In the genomic region with DNA sequence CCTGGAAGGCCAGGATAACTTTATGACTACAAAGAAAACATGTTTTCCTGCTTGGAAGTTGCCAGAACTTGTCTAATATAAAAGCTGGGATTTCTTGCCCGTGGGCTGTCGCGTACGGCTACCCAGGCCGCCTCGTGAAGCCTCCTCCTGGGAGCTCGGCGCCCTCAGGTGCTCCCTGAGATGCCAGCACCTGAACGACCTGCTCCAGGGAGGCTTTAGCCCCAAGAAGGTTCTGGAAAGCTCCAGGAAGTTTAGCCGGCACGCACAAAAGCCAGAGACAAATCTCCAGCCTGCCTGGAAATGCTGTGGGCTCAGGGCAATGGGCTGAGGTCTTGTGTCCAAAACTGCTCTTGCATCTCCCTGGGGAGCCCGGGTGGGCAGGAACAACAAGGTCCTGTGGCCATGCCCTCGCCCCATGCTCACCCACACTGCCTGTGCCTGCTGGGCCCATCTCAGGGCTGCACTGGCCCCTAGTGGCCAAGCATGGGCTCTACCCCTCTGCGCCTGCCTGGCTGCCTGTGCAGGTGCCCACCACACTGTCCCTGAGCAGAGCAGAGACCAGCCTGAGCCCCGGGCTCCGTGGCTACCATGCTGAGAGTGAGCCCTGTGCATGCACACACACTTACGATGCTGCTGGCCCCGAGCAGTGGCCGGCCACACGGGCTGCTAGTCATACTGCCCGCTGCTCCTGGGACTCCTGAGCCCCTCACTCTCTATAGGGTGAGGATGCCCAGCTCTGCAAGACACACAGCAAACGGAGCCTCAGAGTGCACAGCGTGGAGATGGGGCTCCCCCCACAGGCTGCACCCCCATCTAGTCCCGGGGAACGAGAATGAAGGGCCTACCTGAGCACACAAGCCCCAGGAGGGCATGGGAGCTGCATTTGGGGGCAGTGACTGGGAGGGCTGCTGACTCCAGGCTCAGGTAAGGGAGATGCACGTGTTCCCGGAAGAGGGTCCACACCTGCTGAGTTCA, we compare ENCODE assay signal across 8 cellular contexts. TPM values are rescaled to one million over a fixed set of nuclear protein-coding genes. Genes with fewer than 3 reads are reported as not detected.
DNase-seq lines count a peak whose midpoint lies in the region.

No MANE protein-coding gene starts in this region.

- CTCF ChIA-PET in activated naive CD4-positive, alpha-beta T cell treated with anti-CD3 and anti-CD28 coated beads for 36 hours (lab: Charles Lee): interaction anchor here (0.6 to 6.1 kb wide), 11 partner anchors 9 to 1446 kb away, joined by 3 to 57 read pairs (median 3); no protein-coding TSS in a partner anchor

- H3K4me3 Mint-ChIP-seq in activated naive CD4-positive, alpha-beta T cell treated with anti-CD3 and anti-CD28 coated beads for 36 hours: no peak overlapping the region

- H3K9me3 Mint-ChIP-seq in activated naive CD4-positive, alpha-beta T cell treated with anti-CD3 and anti-CD28 coated beads for 36 hours: no peaks in the 10 kb centered on the region

- H3K4me1 Mint-ChIP-seq in activated naive CD4-positive, alpha-beta T cell treated with anti-CD3 and anti-CD28 coated beads for 36 hours (ENCODE audit: low read depth): peaks cover 12% of the 10 kb centered on the region

- intact Hi-C loops in activated naive CD4-positive, alpha-beta T cell treated with anti-CD3 and anti-CD28 coated beads for 36 hours (cut with micrococcal nuclease): loop anchor here (1.0 to 10.0 kb wide), 5 partner anchors 175 to 527 kb away; a partner anchor contains a TSS
- intact Hi-C loops in head of caudate nucleus (cut with DNase I): loop anchor here (2.0 to 10.0 kb wide), 2 partner anchors 187 to 417 kb away; no protein-coding TSS in a partner anchor

- H3K36me3 Mint-ChIP-seq in activated naive CD4-positive, alpha-beta T cell treated with anti-CD3 and anti-CD28 coated beads for 36 hours (ENCODE audit: low read depth): no peaks in the 10 kb centered on the region

- DNase-seq in NCI-H1436 (lab: John Stamatoyannopoulos, UW): peak; percentile 62
- no peak for DNase-seq in NCI-H1436 treated with DMSO at 0.1 percent for 48 hours (lab: John Stamatoyannopoulos, UW)
- peak; percentile 77 for DNase-seq in KBM-7
- DNase-seq in SKM-1 (lab: John Stamatoyannopoulos, UW; ENCODE audit: unreplicated experiment): peak; percentile 19
- peak; percentile 79 for DNase-seq in activated naive CD4-positive, alpha-beta T cell treated with anti-CD3 and anti-CD28 coated beads for 36 hours
- peak; percentile 56 to 88 (median 74) for DNase-seq in head of caudate nucleus
- DNase-seq in retina: peak; percentile 89
- DNase-seq in NCI-H226: no peak

- in situ Hi-C loops in KBM-7 (cut with MboI; ENCODE audit: low pct_unique_long_range_greater_than_20kb, low sequenced_read_pairs): loop anchor here (25.0 kb wide), 1 partner anchor 530 kb away; no protein-coding TSS in a partner anchor

- peaks cover 21% of the 10 kb centered on the region for H3K27me3 Mint-ChIP-seq in activated naive CD4-positive, alpha-beta T cell treated with anti-CD3 and anti-CD28 coated beads for 36 hours (ENCODE audit: low read depth)

- H3K27ac Mint-ChIP-seq in activated naive CD4-positive, alpha-beta T cell treated with anti-CD3 and anti-CD28 coated beads for 36 hours: no peak overlapping the region

RNA-seq across cellular contexts. Expression of a gene that starts 4.9 kb away (rescaled TPM):
- under 1 TPM; 0.17 to 0.25 TPM for total RNA-seq in activated naive CD4-positive, alpha-beta T cell treated with anti-CD3 and anti-CD28 coated beads for 36 hours

Comparison
In these comparisons a context has a peak if more than half of its experiments do, and no peak if none do; other contexts are left out.
1. DNase-seq: peak in NCI-H1436 (single experiment), KBM-7 (single experiment), SKM-1 (single experiment), activated naive CD4-positive, alpha-beta T cell treated with anti-CD3 and anti-CD28 coated beads for 36 hours (single experiment), head of caudate nucleus (42 of 42) and retina (single experiment); none in NCI-H1436 treated with DMSO at 0.1 percent for 48 hours (single experiment) and NCI-H226 (single experiment).